In genomic region chr17:62704381-62704971, GRCh38 we compare ENCODE assay signal across 1 cellular context.
TF ChIP-seq lines count a peak whose summit lies in the region.

No MANE protein-coding gene starts in this region.

TF ChIP-seq in GM23338, 12 proteins besides CTCF, POLR2A, EP300 and RAD21 (continued from another document):
- TF ChIP-seq ZNF462 (CRISPR knock-in tag; IDR thresholded peaks at IDR 0.05) = no peak
